Comparison of ENCODE assay signal across 8 cellular contexts in genomic region chr3:141875374-141875892, GRCh38. TPM values are rescaled to one million over a fixed set of nuclear protein-coding genes. Genes with fewer than 3 reads are reported as not detected.
DNase-seq lines count a peak whose midpoint lies in the region; ATAC-seq and TF ChIP-seq lines count a peak whose summit lies in the region.

No MANE protein-coding gene starts in this region.

- H3K4me1 Mint-ChIP-seq in T-helper 17 cell (peaks cover 17% of the 10 kb centered on the region), progenitor cell of endocrine pancreas (ENCODE audit: low read depth) (peaks cover 22% of the 10 kb centered on the region)

- H3K36me3 Mint-ChIP-seq in T-helper 17 cell (ENCODE audit: low read depth): peaks cover 2% of the 10 kb centered on the region
- H3K36me3 Mint-ChIP-seq in progenitor cell of endocrine pancreas (ENCODE audit: insufficient read depth): no peaks in the 10 kb centered on the region

- intact Hi-C loops in left ventricle myocardium superior (cut with micrococcal nuclease): loop anchor here (5.0 kb wide), 1 partner anchor 138 kb away; the partner anchor contains the start of gene RNF7

- no peaks in the 10 kb centered on the region for H3K9me3 ChIP-seq in T-helper 17 cell (ENCODE audit: control insufficient read depth, low read length, poor library complexity, severe bottlenecking)

- H3K27me3 Mint-ChIP-seq in T-helper 17 cell (no peaks in the 10 kb centered on the region), progenitor cell of endocrine pancreas (peaks cover 7% of the 10 kb centered on the region)

- peak; percentile 52 for ATAC-seq in HG02852 (IDR thresholded peaks at IDR 0.05; ENCODE audit: unreplicated experiment)
- ATAC-seq in T-helper 17 cell: peak; percentile 70
- ATAC-seq in left ventricle myocardium superior: peak; percentile 90

- no peaks in the 10 kb centered on the region for H3K9me3 Mint-ChIP-seq in progenitor cell of endocrine pancreas (ENCODE audit: low read depth)

- H3K4me3 Mint-ChIP-seq in T-helper 17 cell: peak overlapping the region; percentile 96
- H3K4me3 Mint-ChIP-seq in progenitor cell of endocrine pancreas (ENCODE audit: low read depth): peak overlapping the region; percentile 90

- H3K27ac Mint-ChIP-seq in T-helper 17 cell (peak overlapping the region; percentile 95), progenitor cell of endocrine pancreas (peak overlapping the region; percentile 98)

- peak overlapping the region; percentile 69 for H3K4me3 ChIP-seq in GM12864 (ENCODE audit: low read depth, low read length)

- DNase-seq in GM12864 (ENCODE audit: low read depth) (peak; percentile 39), NCI-H1694 (lab: John Stamatoyannopoulos, UW) (peak; percentile 84), T-helper 17 cell (peak; percentile 68 to 72 (median 70)), amniotic stem cell (lab: John Stamatoyannopoulos, UW) (peak; percentile 80), left ventricle myocardium superior (peak; percentile 88), progenitor cell of endocrine pancreas (ENCODE audit: low spot score, unreplicated experiment) (peak; percentile 75), ureter (ENCODE audit: low spot score) (peak; percentile 91)

- TF ChIP-seq CTCF in GM12864 (IDR thresholded peaks at IDR 0.05; ENCODE audit: low read depth, low read length, missing control alignments) (peak; percentile 77), progenitor cell of endocrine pancreas (IDR thresholded peaks at IDR 0.05; ENCODE audit: unreplicated experiment) (peak; percentile 76)

RNA-seq across cellular contexts. Expression of gene ATP1B3, which starts 1.0 kb away (rescaled TPM):
- 10 to 100 TPM; 37.3 to 70.4 TPM for total RNA-seq in T-helper 17 cell
- 31.1 TPM for total RNA-seq in left ventricle myocardium superior
- total RNA-seq in progenitor cell of endocrine pancreas: 99.5 and 103 TPM in 2 replicates
- 113 TPM for total RNA-seq in ureter

Comparison
In these comparisons a context has a peak if more than half of its experiments do, and no peak if none do; other contexts are left out.
1. Peak in every context shown above with its lines: DNase-seq, ATAC-seq and H3K4me3 ChIP-seq.
2. DNase-seq: peak in every context shown above with its lines; median percentile 91 in ureter; 88 in left ventricle myocardium superior; 84 in NCI-H1694; 80 in amniotic stem cell; 75 in progenitor cell of endocrine pancreas; 70 in T-helper 17 cell; 39 in GM12864.